21 cellular contexts compared by ENCODE assay signal in genomic region chrX:633655-634305, GRCh38. TPM values are rescaled to one million over a fixed set of nuclear protein-coding genes. Genes with fewer than 3 reads are reported as not detected.
A peak's percentile ranks its signal among the peaks of the same experiment; 100 is the strongest.
DNase-seq lines count a peak whose midpoint lies in the region; ATAC-seq and TF ChIP-seq lines count a peak whose summit lies in the region.
"Had no signal": no experiment of that assay in that cellular context is flagged by ENCODE, and none has a peak within 500 bp of the region (broad histone marks: within the 10 kb centered on the region; RNA-seq: fewer than 3 reads in every experiment).

No MANE protein-coding gene starts in this region.

- H3K4me3 ChIP-seq in iPS-15b (ENCODE audit: low read depth, low read length), result peak overlapping the region; percentile 30
- no peak overlapping the region for H3K4me3 ChIP-seq in H7 (ENCODE audit: insufficient read depth, low read depth, low read length)
- H3K4me3 ChIP-seq: BLaER1 had no signal

- peaks cover 94% of the 10 kb centered on the region for H3K27me3 ChIP-seq in iPS-15b (ENCODE audit: control insufficient read depth, insufficient read depth, low read length)
- peaks cover 95% of the 10 kb centered on the region for H3K27me3 ChIP-seq in H7 (ENCODE audit: control insufficient read depth, insufficient read depth, low read length)

- intact Hi-C loops in activated CD4-positive, alpha-beta memory T cell treated with anti-CD3 and anti-CD28 coated beads for 36 hours (cut with micrococcal nuclease), result no loop called here
- intact Hi-C loops in left cardiac atrium (cut with DNase I), result no loop called here

- peaks cover 65% of the 10 kb centered on the region for H3K27me3 Mint-ChIP-seq in activated CD4-positive, alpha-beta memory T cell treated with anti-CD3 and anti-CD28 coated beads, Interleukin-2, amount 10 ng/mL, durations not matched to agents 7 days and 5 days
- H3K27me3 Mint-ChIP-seq in activated CD4-positive, alpha-beta memory T cell treated with anti-CD3 and anti-CD28 coated beads for 36 hours, result peaks cover 65% of the 10 kb centered on the region
- H3K27me3 Mint-ChIP-seq in WTC11 (ENCODE audit: low read depth) (peaks cover 93% of the 10 kb centered on the region), type B pancreatic cell (peaks cover 90% of the 10 kb centered on the region)

- no peaks in the 10 kb centered on the region for H3K36me3 Mint-ChIP-seq in activated CD4-positive, alpha-beta memory T cell treated with anti-CD3 and anti-CD28 coated beads, Interleukin-2, amount 10 ng/mL, durations not matched to agents 7 days and 5 days (ENCODE audit: low read depth)
- H3K36me3 Mint-ChIP-seq in activated CD4-positive, alpha-beta memory T cell treated with anti-CD3 and anti-CD28 coated beads for 36 hours, result no peaks in the 10 kb centered on the region
- H3K36me3 Mint-ChIP-seq in WTC11 (no peaks in the 10 kb centered on the region), type B pancreatic cell (no peaks in the 10 kb centered on the region)
- H3K36me3 Mint-ChIP-seq: CD4-positive, alpha-beta memory T cell had no signal

- no peak overlapping the region for H3K4me3 Mint-ChIP-seq in activated CD4-positive, alpha-beta memory T cell treated with anti-CD3 and anti-CD28 coated beads, Interleukin-2, amount 10 ng/mL, durations not matched to agents 7 days and 5 days
- no peak overlapping the region for H3K4me3 Mint-ChIP-seq in activated CD4-positive, alpha-beta memory T cell treated with anti-CD3 and anti-CD28 coated beads for 36 hours
- H3K4me3 Mint-ChIP-seq in WTC11 (peak overlapping the region; percentile 42), type B pancreatic cell (no peak overlapping the region)
- H3K4me3 Mint-ChIP-seq: CD4-positive, alpha-beta memory T cell had no signal

- no peaks in the 10 kb centered on the region for H3K9me3 Mint-ChIP-seq in activated CD4-positive, alpha-beta memory T cell treated with anti-CD3 and anti-CD28 coated beads, Interleukin-2, amount 10 ng/mL, durations not matched to agents 7 days and 5 days
- no peaks in the 10 kb centered on the region for H3K9me3 Mint-ChIP-seq in activated CD4-positive, alpha-beta memory T cell treated with anti-CD3 and anti-CD28 coated beads for 36 hours
- H3K9me3 Mint-ChIP-seq in WTC11 (no peaks in the 10 kb centered on the region), type B pancreatic cell (no peaks in the 10 kb centered on the region)

- H3K4me1 Mint-ChIP-seq in activated CD4-positive, alpha-beta memory T cell treated with anti-CD3 and anti-CD28 coated beads, Interleukin-2, amount 10 ng/mL, durations not matched to agents 7 days and 5 days, result no peaks in the 10 kb centered on the region
- H3K4me1 Mint-ChIP-seq in activated CD4-positive, alpha-beta memory T cell treated with anti-CD3 and anti-CD28 coated beads for 36 hours (ENCODE audit: low read depth), result peaks cover 7% of the 10 kb centered on the region
- H3K4me1 Mint-ChIP-seq in WTC11, result peaks cover 73% of the 10 kb centered on the region
- peaks cover 8% of the 10 kb centered on the region for H3K4me1 Mint-ChIP-seq in type B pancreatic cell (ENCODE audit: unreplicated experiment)

- peaks cover 9% of the 10 kb centered on the region for H3K4me1 ChIP-seq in iPS-15b (ENCODE audit: control insufficient read depth, insufficient read depth, low read length)
- H3K4me1 ChIP-seq: BLaER1 had no signal

- DNase-seq in activated CD4-positive, alpha-beta memory T cell treated with anti-CD3 and anti-CD28 coated beads, Interleukin-2, amount 10 ng/mL, durations not matched to agents 7 days and 5 days, result no peak
- no peak for DNase-seq in activated CD4-positive, alpha-beta memory T cell treated with anti-CD3 and anti-CD28 coated beads for 36 hours
- DNase-seq in WTC11 (ENCODE audit: low spot score) (no peak), type B pancreatic cell (ENCODE audit: extremely low spot score, unreplicated experiment) (peak; percentile 48), left cardiac atrium (no peak), H7 (no peak)
- DNase-seq: 8988T; Calu3; CD4-positive, alpha-beta memory T cell; GOT3; KBM-7; NCI-H187; NCI-H2107; NCI-H510A treated with DMSO at 0.1 percent for 48 hours; NCI-H82; SHP77 had no signal

- H3K9me3 ChIP-seq in iPS-15b (ENCODE audit: control insufficient read depth, insufficient read depth, low read length), result no peaks in the 10 kb centered on the region

- H3K36me3 ChIP-seq in iPS-15b (ENCODE audit: control insufficient read depth, insufficient read depth, low read length), result no peaks in the 10 kb centered on the region
- H3K36me3 ChIP-seq in H7 (replicated peaks; ENCODE audit: control insufficient read depth, insufficient read depth, low read length), result no peaks in the 10 kb centered on the region
- H3K36me3 ChIP-seq: BLaER1 had no signal

- ATAC-seq in WTC11, result no peak
- no peak for ATAC-seq in HG03097 (IDR thresholded peaks at IDR 0.05; ENCODE audit: low FRiP score, unreplicated experiment)
- ATAC-seq in left cardiac atrium, result no peak
- ATAC-seq: HepG2 had no signal

- CTCF ChIA-PET in activated CD4-positive, alpha-beta memory T cell treated with anti-CD3 and anti-CD28 coated beads, Interleukin-2, amount 10 ng/mL, durations not matched to agents 7 days and 5 days (lab: Charles Lee), result no interaction called here
- CTCF ChIA-PET in activated CD4-positive, alpha-beta memory T cell treated with anti-CD3 and anti-CD28 coated beads for 36 hours (lab: Charles Lee), result no interaction called here
- CTCF ChIA-PET in WTC11 (lab: Charles Lee), result no interaction called here

- no peak overlapping the region for H3K9ac ChIP-seq in iPS-15b (ENCODE audit: low read depth, low read length)
- H3K9ac ChIP-seq: BLaER1 had no signal

- peak overlapping the region; percentile 47 for H3K27ac Mint-ChIP-seq in activated CD4-positive, alpha-beta memory T cell treated with anti-CD3 and anti-CD28 coated beads, Interleukin-2, amount 10 ng/mL, durations not matched to agents 7 days and 5 days
- H3K27ac Mint-ChIP-seq in activated CD4-positive, alpha-beta memory T cell treated with anti-CD3 and anti-CD28 coated beads for 36 hours, result no peak overlapping the region
- H3K27ac Mint-ChIP-seq in WTC11, result no peak overlapping the region
- no peak overlapping the region for H3K27ac Mint-ChIP-seq in type B pancreatic cell
- H3K27ac Mint-ChIP-seq: CD4-positive, alpha-beta memory T cell had no signal

- POLR2A ChIA-PET in activated CD4-positive, alpha-beta memory T cell treated with anti-CD3 and anti-CD28 coated beads, Interleukin-2, amount 10 ng/mL, durations not matched to agents 7 days and 5 days (lab: Charles Lee), result no interaction called here
- POLR2A ChIA-PET in activated CD4-positive, alpha-beta memory T cell treated with anti-CD3 and anti-CD28 coated beads for 36 hours (lab: Charles Lee), result no interaction called here
- POLR2A ChIA-PET in WTC11 (lab: Charles Lee), result no interaction called here

- TF ChIP-seq CTCF in WTC11 (IDR thresholded peaks at IDR 0.05) (no peak), type B pancreatic cell (conservative IDR thresholded peaks at IDR 0.05) (no peak)

TF ChIP-seq in WTC11, 78 proteins besides CTCF, POLR2A, EP300 and RAD21:
- no peak for TF ChIP-seq MXD4 (CRISPR knock-in tag; IDR thresholded peaks at IDR 0.05; ENCODE audit: borderline replicate concordance)
- TF ChIP-seq ZNF232 (CRISPR knock-in tag; IDR thresholded peaks at IDR 0.05), result no peak
- TF ChIP-seq, protein P1, sequence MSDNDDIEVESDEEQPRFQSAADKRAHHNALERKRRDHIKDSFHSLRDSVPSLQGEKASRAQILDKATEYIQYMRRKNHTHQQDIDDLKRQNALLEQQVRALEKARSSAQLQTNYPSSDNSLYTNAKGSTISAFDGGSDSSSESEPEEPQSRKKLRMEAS (CRISPR knock-in tag; IDR thresholded peaks at IDR 0.05), result no peak
- TF ChIP-seq, protein P2, sequence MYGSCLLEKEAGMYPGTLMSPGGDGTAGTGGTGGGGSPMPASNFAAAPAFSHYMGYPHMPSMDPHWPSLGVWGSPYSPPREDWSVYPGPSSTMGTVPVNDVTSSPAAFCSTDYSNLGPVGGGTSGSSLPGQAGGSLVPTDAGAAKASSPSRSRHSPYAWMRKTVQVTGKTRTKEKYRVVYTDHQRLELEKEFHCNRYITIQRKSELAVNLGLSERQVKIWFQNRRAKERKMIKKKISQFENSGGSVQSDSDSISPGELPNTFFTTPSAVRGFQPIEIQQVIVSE (CRISPR knock-in tag; IDR thresholded peaks at IDR 0.05; ENCODE audit: borderline replicate concordance), result no peak
- TF ChIP-seq TP53 (CRISPR knock-in tag; IDR thresholded peaks at IDR 0.05), result no peak
- no peak for TF ChIP-seq SP1 (CRISPR knock-in tag; conservative IDR thresholded peaks at IDR 0.05)
- TF ChIP-seq IRF1 (CRISPR knock-in tag; IDR thresholded peaks at IDR 0.05), result no peak
- no peak for TF ChIP-seq ESRRA (CRISPR knock-in tag; IDR thresholded peaks at IDR 0.05; ENCODE audit: borderline replicate concordance)
- TF ChIP-seq, protein P3, sequence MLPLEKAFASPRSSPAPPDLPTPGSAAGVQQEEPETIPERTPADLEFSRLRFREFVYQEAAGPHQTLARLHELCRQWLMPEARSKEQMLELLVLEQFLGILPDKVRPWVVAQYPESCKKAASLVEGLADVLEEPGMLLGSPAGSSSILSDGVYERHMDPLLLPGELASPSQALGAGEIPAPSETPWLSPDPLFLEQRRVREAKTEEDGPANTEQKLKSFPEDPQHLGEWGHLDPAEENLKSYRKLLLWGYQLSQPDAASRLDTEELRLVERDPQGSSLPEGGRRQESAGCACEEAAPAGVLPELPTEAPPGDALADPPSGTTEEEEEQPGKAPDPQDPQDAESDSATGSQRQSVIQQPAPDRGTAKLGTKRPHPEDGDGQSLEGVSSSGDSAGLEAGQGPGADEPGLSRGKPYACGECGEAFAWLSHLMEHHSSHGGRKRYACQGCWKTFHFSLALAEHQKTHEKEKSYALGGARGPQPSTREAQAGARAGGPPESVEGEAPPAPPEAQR (CRISPR knock-in tag; IDR thresholded peaks at IDR 0.05), result no peak
- TF ChIP-seq ZBTB21 (CRISPR knock-in tag; IDR thresholded peaks at IDR 0.05; ENCODE audit: borderline replicate concordance), result no peak

RNA-seq across cellular contexts. Expression of gene SHOX, which starts 3.2 kb away (rescaled TPM):
- total RNA-seq in activated CD4-positive, alpha-beta memory T cell treated with anti-CD3 and anti-CD28 coated beads, Interleukin-2, amount 10 ng/mL, durations not matched to agents 7 days and 5 days, result not detected
- total RNA-seq in activated CD4-positive, alpha-beta memory T cell treated with anti-CD3 and anti-CD28 coated beads for 36 hours, result not detected
- total RNA-seq in WTC11 (2021), result 0.09 to 0.14 TPM in 2 of 3 replicates, not detected in the other
- not detected in 2 replicates for total RNA-seq in type B pancreatic cell (ENCODE audit: low replicate concordance)
- not detected for total RNA-seq in left cardiac atrium
- total RNA-seq in H7 (2014; rRNA removed; shearing (Covaris generic)), result not detected in 2 replicates
- total RNA-seq: Calu3; CD4-positive, alpha-beta memory T cell; HepG2; RPMI7951 had no signal
